Comparison of ENCODE assay signal across 15 cellular contexts in the genomic region with DNA sequence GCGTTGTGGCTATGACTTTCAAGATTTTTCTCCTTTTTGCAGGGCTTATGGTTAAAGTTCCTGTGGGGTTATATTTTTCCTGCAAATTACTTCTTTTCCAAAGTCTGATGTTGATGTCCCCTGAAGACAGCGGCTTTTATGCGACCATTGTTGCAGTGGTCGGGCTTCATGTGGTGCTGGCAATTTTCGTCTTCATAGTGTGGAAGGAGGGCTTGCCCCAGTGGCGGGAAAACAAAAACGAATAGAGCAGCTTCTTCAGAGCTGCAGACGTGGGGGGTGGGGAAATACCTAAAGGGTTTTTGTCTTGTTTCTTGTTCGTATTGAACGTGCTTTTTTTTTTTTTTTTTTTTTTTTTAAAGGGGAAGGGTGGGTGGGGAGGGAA. TPM values are rescaled to one million over a fixed set of nuclear protein-coding genes. Genes with fewer than 3 reads are reported as not detected.
DNase-seq lines count a peak whose midpoint lies in the region; ATAC-seq and TF ChIP-seq lines count a peak whose summit lies in the region.
"Had no signal": no experiment of that assay in that cellular context is flagged by ENCODE, and none has a peak within 500 bp of the region (broad histone marks: within the 10 kb centered on the region; RNA-seq: fewer than 3 reads in every experiment).

No MANE protein-coding gene starts in this region.

- DNase-seq in G401 (ENCODE audit: low spot score) (peak; percentile 61), cardiac fibroblast (ENCODE audit: low read depth in 2 of 2) (no peak), psoas muscle (no peak), superior temporal gyrus (ENCODE audit: extremely low spot score) (no peak), thyroid gland (no peak), mucosa of gallbladder (ENCODE audit: low spot score) (no peak)
- DNase-seq: activated T-cell treated with anti-CD3 and anti-CD28 coated beads, Interleukin-2, amount 50 U/mL, for 48 hours; NCI-H187 treated with DMSO at 0.1 percent for 48 hours; OCI-M1 had no signal

- 60 to 69% (median 68%) methylated on average over 10 of the region's 10 CpGs for WGBS in psoas muscle, 3 donors
- WGBS in thyroid gland, 2 donors = 56 to 60% methylated on average over 10 of the region's 10 CpGs

- H3K4me3 ChIP-seq in cardiac fibroblast (replicated peaks in 1 of 2; ENCODE audit: low read depth in 2 of 2, low read length in 2 of 2) (peak overlapping the region; percentile 24 to 28), iPS-18a (ENCODE audit: low read length) (peak overlapping the region; percentile 71), psoas muscle (peak overlapping the region; percentile 17), thyroid gland (replicated peaks in 1 of 3) (peak overlapping the region in 1 of 3 donors; percentile 21)
- H3K4me3 ChIP-seq: colonic mucosa had no signal

- intact Hi-C loops in psoas muscle (cut with DNase I) = loop anchor here in 1 of 2 donors (10.0 kb wide), 1 partner anchor 54 kb away; no protein-coding TSS in a partner anchor
- intact Hi-C loops in thyroid gland (cut with DNase I) = loop anchor here (10.0 kb wide), 1 partner anchor 64 kb away; no protein-coding TSS in a partner anchor

- peaks cover 17% of the 10 kb centered on the region for H3K36me3 ChIP-seq in iPS-18a (ENCODE audit: control insufficient read depth, low read depth, low read length)
- H3K36me3 ChIP-seq in psoas muscle (ENCODE audit: insufficient read depth in 1 of 2, low read depth in 1 of 2) = peaks cover 0 to 46% of the 10 kb centered on the region in 2 donors
- no peaks in the 10 kb centered on the region for H3K36me3 ChIP-seq in thyroid gland
- H3K36me3 ChIP-seq: colonic mucosa had no signal

- in situ Hi-C loops in G401 (cut with HindIII; ENCODE audit: low sequenced_read_pairs) = no loop called here

- no peaks in the 10 kb centered on the region for H3K27me3 ChIP-seq in iPS-18a (ENCODE audit: control insufficient read depth, insufficient read depth, low read length)
- H3K27me3 ChIP-seq in psoas muscle (ENCODE audit: insufficient read depth in 3 of 3, low read length in 2 of 3) = no peaks in the 10 kb centered on the region
- H3K27me3 ChIP-seq in thyroid gland = no peaks in the 10 kb centered on the region
- H3K27me3 ChIP-seq: colonic mucosa had no signal

- no peak for ATAC-seq in psoas muscle
- ATAC-seq in GM18909 (IDR thresholded peaks at IDR 0.05; ENCODE audit: poor library complexity, unreplicated experiment) = no peak
- ATAC-seq: HepG2; left colon; stimulated activated memory B cell treated with anti-CD40 and anti-IgM and Interleukin-4, amounts not matched to agents 10 μg/mL and 1 μg/mL and 100 μg/mL, for 72 hours had no signal

- H3K9ac ChIP-seq in iPS-18a (ENCODE audit: low read length) = peak overlapping the region; percentile 83

- H3K27ac ChIP-seq in iPS-18a (ENCODE audit: low read length) (peak overlapping the region; percentile 69), psoas muscle (no peak overlapping the region), thyroid gland (no peak overlapping the region)
- H3K27ac ChIP-seq: colonic mucosa had no signal

- TF ChIP-seq POLR2A in thyroid gland (IDR thresholded peaks at IDR 0.05) = no peak

- TF ChIP-seq CTCF in cardiac fibroblast (IDR thresholded peaks at IDR 0.05; ENCODE audit: low read depth, low read length) (no peak), psoas muscle (IDR thresholded peaks at IDR 0.05) (no peak), thyroid gland (IDR thresholded peaks at IDR 0.05) (no peak)

- H3K9me3 ChIP-seq in iPS-18a (ENCODE audit: control insufficient read depth, low read depth, low read length) (no peaks in the 10 kb centered on the region), psoas muscle (no peaks in the 10 kb centered on the region), thyroid gland (no peaks in the 10 kb centered on the region)
- H3K9me3 ChIP-seq: colonic mucosa had no signal

- H3K4me1 ChIP-seq in iPS-18a (ENCODE audit: control insufficient read depth, low read depth, low read length) (no peaks in the 10 kb centered on the region), psoas muscle (no peaks in the 10 kb centered on the region), thyroid gland (no peaks in the 10 kb centered on the region)
- H3K4me1 ChIP-seq: colonic mucosa had no signal

RNA-seq across cellular contexts. Expression of a gene that starts 53.8 kb away (rescaled TPM):
- 31.4 and 38.1 TPM in 2 replicates for total RNA-seq in G401 (2014; rRNA removed; shearing (Covaris generic))
- total RNA-seq in psoas muscle (10 to 100 TPM; 23.0 to 43.8 (median 35.6) TPM), thyroid gland (10 to 100 TPM; 44.3 to 79.1 (median 59.0) TPM), mucosa of gallbladder (36.6 TPM)
- 10 to 100 TPM; 26.4 to 39.6 (median 39.2) TPM for polyA plus RNA-seq in psoas muscle
